In genomic region chr10:70299876-70300275, GRCh38 we compare ENCODE assay signal across 10 cellular contexts. TPM values are rescaled to one million over a fixed set of nuclear protein-coding genes. Genes with fewer than 3 reads are reported as not detected.
"Had no signal": no experiment of that assay in that cellular context is flagged by ENCODE, and none has a peak within 500 bp of the region (broad histone marks: within the 10 kb centered on the region; RNA-seq: fewer than 3 reads in every experiment).

No MANE protein-coding gene starts in this region.

- H3K4me2 ChIP-seq: GM23338 had no signal

- H3K9me3 ChIP-seq: HAP-1 had no signal

- FAIRE-seq: H1, HepG2 had no signal

- H3K4me1 ChIP-seq: HAP-1 had no signal

- H3K4me3 ChIP-seq: GM23338, HAP-1 had no signal

- H3K36me3 ChIP-seq: HAP-1 had no signal

- H3K27ac ChIP-seq: HL-60 had no signal

- DNase-seq: H7, HFFc6, KBM-7 had no signal

- H2AFZ ChIP-seq: GM23338 had no signal

RNA-seq across cellular contexts. Expression of gene NPFFR1, which starts 16.1 kb away (rescaled TPM):
- total RNA-seq: H7, HFFc6, HT1080 had no signal
- polyA plus RNA-seq: HepG2, IgD-negative memory B cell had no signal
